Comparison of ENCODE assay signal across 9 cellular contexts in genomic region chr3:71127052-71127451, GRCh38.
DNase-seq lines count a peak whose midpoint lies in the region; ATAC-seq and TF ChIP-seq lines count a peak whose summit lies in the region.
"Had no signal": no experiment of that assay in that cellular context is flagged by ENCODE, and none has a peak within 500 bp of the region (broad histone marks: within the 10 kb centered on the region; RNA-seq: fewer than 3 reads in every experiment).

No MANE protein-coding gene starts in this region.

- H3K27ac Mint-ChIP-seq in CD4-positive, alpha-beta memory T cell: peak overlapping the region; percentile 80 to 98 (median 96)
- H3K27ac Mint-ChIP-seq in effector memory CD8-positive, alpha-beta T cell: peak overlapping the region; percentile 83 to 96
- peak overlapping the region; percentile 96 for H3K27ac Mint-ChIP-seq in osteocyte (ENCODE audit: unreplicated experiment)

- ATAC-seq in effector memory CD8-positive, alpha-beta T cell (replicated peaks): no peak

- H3K4me1 Mint-ChIP-seq in CD4-positive, alpha-beta memory T cell: peaks cover 50 to 89% (median 64%) of the 10 kb centered on the region in 4 donors
- H3K4me1 Mint-ChIP-seq in effector memory CD8-positive, alpha-beta T cell (ENCODE audit: low read depth in 2 of 2): peaks cover 54 to 73% of the 10 kb centered on the region in 2 donors
- H3K4me1 Mint-ChIP-seq in osteocyte (ENCODE audit: unreplicated experiment): peaks cover 69% of the 10 kb centered on the region

- H3K27ac ChIP-seq in CD4-positive, alpha-beta memory T cell (ENCODE audit: low read depth, low read length): peak overlapping the region; percentile 87
- peak overlapping the region; percentile 96 for H3K27ac ChIP-seq in OCI-LY7 (ENCODE audit: low read depth, low read length, poor library complexity, severe bottlenecking)

- peak overlapping the region; percentile 19 to 45 for H3K4me3 ChIP-seq in CD4-positive, alpha-beta memory T cell (ENCODE audit: low read length in 2 of 2)
- peak overlapping the region; percentile 85 for H3K4me3 ChIP-seq in OCI-LY7 (ENCODE audit: low read depth, low read length, poor library complexity, severe bottlenecking)

- no peaks in the 10 kb centered on the region for H3K36me3 ChIP-seq in CD4-positive, alpha-beta memory T cell (ENCODE audit: insufficient read depth, low read length)
- H3K36me3 ChIP-seq in OCI-LY7 (ENCODE audit: insufficient read depth, low read length): peaks cover 5% of the 10 kb centered on the region

- peak overlapping the region; percentile 90 to 99 (median 94) for H3K4me3 Mint-ChIP-seq in CD4-positive, alpha-beta memory T cell
- H3K4me3 Mint-ChIP-seq in effector memory CD8-positive, alpha-beta T cell: peak overlapping the region; percentile 93 to 95
- H3K4me3 Mint-ChIP-seq in osteocyte (ENCODE audit: unreplicated experiment): peak overlapping the region; percentile 80

- H3K36me3 Mint-ChIP-seq in CD4-positive, alpha-beta memory T cell: peaks cover 12 to 53% of the 10 kb centered on the region in 2 donors
- H3K36me3 Mint-ChIP-seq in effector memory CD8-positive, alpha-beta T cell (ENCODE audit: insufficient read depth): peaks cover 36% of the 10 kb centered on the region
- peaks cover 7% of the 10 kb centered on the region for H3K36me3 Mint-ChIP-seq in osteocyte (ENCODE audit: unreplicated experiment)

- H3K4me1 ChIP-seq in CD4-positive, alpha-beta memory T cell (ENCODE audit: insufficient read depth, low read length): peaks cover 78% of the 10 kb centered on the region
- peaks cover 53% of the 10 kb centered on the region for H3K4me1 ChIP-seq in OCI-LY7 (ENCODE audit: insufficient read depth, low read length, poor library complexity, severe bottlenecking)

- no peaks in the 10 kb centered on the region for H3K27me3 ChIP-seq in CD4-positive, alpha-beta memory T cell (ENCODE audit: insufficient read depth, low read length)

- 0 out of 2 replicates have a peak, but pooled peaks cover 4% of the 10 kb centered on the region for H4K20me1 ChIP-seq in OCI-LY7 (ENCODE audit: insufficient read depth, low read length)

- H2AFZ ChIP-seq in OCI-LY7 (ENCODE audit: low read length): peak overlapping the region; percentile 6; the same call in 1 of the 2 replicates

- TF ChIP-seq CTCF in OCI-LY7 (conservative IDR thresholded peaks at IDR 0.05; ENCODE audit: low read length) (no peak), osteocyte (IDR thresholded peaks at IDR 0.05) (no peak)

- H3K4me2 ChIP-seq in OCI-LY7 (ENCODE audit: low read length): peak overlapping the region; percentile 92

- H3K9me3 ChIP-seq in CD4-positive, alpha-beta memory T cell (ENCODE audit: control insufficient read depth in 1 of 2, low read length in 2 of 2): no peaks in the 10 kb centered on the region
- no peaks in the 10 kb centered on the region for H3K9me3 ChIP-seq in OCI-LY7 (ENCODE audit: low read length)

- H3K9me3 Mint-ChIP-seq in CD4-positive, alpha-beta memory T cell: peaks cover 0 to 3% (median 0%) of the 10 kb centered on the region in 8 donors
- H3K9me3 Mint-ChIP-seq in effector memory CD8-positive, alpha-beta T cell: no peaks in the 10 kb centered on the region
- no peaks in the 10 kb centered on the region for H3K9me3 Mint-ChIP-seq in osteocyte (ENCODE audit: unreplicated experiment)

- H3K79me2 ChIP-seq in OCI-LY7 (ENCODE audit: insufficient read depth, low read depth, low read length): peaks cover 88% of the 10 kb centered on the region

- no peaks in the 10 kb centered on the region for H3K9me2 ChIP-seq in OCI-LY7 (ENCODE audit: insufficient read depth, low read length)

- intact Hi-C loops in CD4-positive, alpha-beta memory T cell (cut with micrococcal nuclease): loop anchor here (1.0 kb wide), 1 partner anchor 120 kb away; no protein-coding TSS in a partner anchor
- intact Hi-C loops in OCI-LY7 (cut with micrococcal nuclease; ENCODE audit: unreplicated experiment): no loop called here

- no peaks in the 10 kb centered on the region for H3K27me3 Mint-ChIP-seq in CD4-positive, alpha-beta memory T cell
- H3K27me3 Mint-ChIP-seq in effector memory CD8-positive, alpha-beta T cell: no peaks in the 10 kb centered on the region
- H3K27me3 Mint-ChIP-seq in osteocyte (ENCODE audit: unreplicated experiment): no peaks in the 10 kb centered on the region

- CTCF ChIA-PET in CD4-positive, alpha-beta memory T cell (lab: Charles Lee; ENCODE audit: partially characterized antibody): no interaction called here
- CTCF ChIA-PET in OCI-LY7 (lab: Charles Lee; ENCODE audit: unreplicated experiment): no interaction called here

- no TSS peak for BruUV-seq in OCI-LY7 (replicated peaks; lab: Mats Ljungman, UMichigan)

- POLR2A ChIA-PET in CD4-positive, alpha-beta memory T cell (lab: Charles Lee; ENCODE audit: partially characterized antibody): interaction anchor here (0.5 to 0.7 kb wide), 3 partner anchors 10 to 179 kb away, joined by 3 to 4 read pairs (median 3); no protein-coding TSS in a partner anchor
- POLR2A ChIA-PET in OCI-LY7 (lab: Charles Lee): interaction anchor here (0.6 to 1.4 kb wide), 5 partner anchors 9 to 160 kb away, joined by 3 to 4 read pairs (median 3); no protein-coding TSS in a partner anchor

- DNase-seq in CD4-positive, alpha-beta memory T cell: no peak
- DNase-seq in OCI-LY7 (ENCODE audit: low spot score): peak; percentile 37
- DNase-seq in effector memory CD8-positive, alpha-beta T cell: no peak
- no peak for DNase-seq in osteocyte (ENCODE audit: extremely low spot score, unreplicated experiment)
- DNase-seq in DMS53 treated with DMSO at 0.1 percent for 48 hours (lab: John Stamatoyannopoulos, UW; ENCODE audit: unreplicated experiment): no peak
- no peak for DNase-seq in SHP77 treated with DMSO at 0.1 percent for 48 hours (lab: John Stamatoyannopoulos, UW)
- DNase-seq in GF-D8 (lab: John Stamatoyannopoulos, UW): no peak
- no peak for DNase-seq in cerebellar nuclear complex (lab: John Stamatoyannopoulos, UW)
- DNase-seq: Kasumi-1 had no signal
